In genomic region chr22:31275018-31275417, GRCh38 we compare ENCODE assay signal across 17 cellular contexts. TPM values are rescaled to one million over a fixed set of nuclear protein-coding genes. Genes with fewer than 3 reads are reported as not detected.
DNase-seq lines count a peak whose midpoint lies in the region; ATAC-seq and TF ChIP-seq lines count a peak whose summit lies in the region.
"Had no signal": no experiment of that assay in that cellular context is flagged by ENCODE, and none has a peak within 500 bp of the region (broad histone marks: within the 10 kb centered on the region; RNA-seq: fewer than 3 reads in every experiment).

No MANE protein-coding gene starts in this region.

- no peaks in the 10 kb centered on the region for H3K27me3 Mint-ChIP-seq in CD4-positive, CD25-positive, alpha-beta regulatory T cell
- H3K27me3 Mint-ChIP-seq in activated naive CD8-positive, alpha-beta T cell treated with anti-CD3 and anti-CD28 coated beads for 36 hours = no peaks in the 10 kb centered on the region
- no peaks in the 10 kb centered on the region for H3K27me3 Mint-ChIP-seq in natural killer cell (ENCODE audit: low read depth in 2 of 2)
- H3K27me3 Mint-ChIP-seq: B cell, brain had no signal

- no peak for ATAC-seq in CD4-positive, CD25-positive, alpha-beta regulatory T cell (ENCODE audit: low read depth in 2 of 2)
- no peak for ATAC-seq in natural killer cell
- ATAC-seq: left ventricle myocardium superior had no signal

- DNase-seq in CD4-positive, CD25-positive, alpha-beta regulatory T cell = no peak
- peak; percentile 14 for DNase-seq in DMS53 treated with DMSO at 0.1 percent for 48 hours (lab: John Stamatoyannopoulos, UW; ENCODE audit: unreplicated experiment)
- DNase-seq in activated naive CD8-positive, alpha-beta T cell treated with anti-CD3 and anti-CD28 coated beads for 36 hours = no peak
- no peak for DNase-seq in natural killer cell
- no peak for DNase-seq in kidney glomerular epithelial cell (lab: John Stamatoyannopoulos, UW)
- no peak for DNase-seq in NCI-H774 (lab: John Stamatoyannopoulos, UW)
- no peak for DNase-seq in lower leg skin (ENCODE audit: low spot score in 2 of 2)
- DNase-seq in medulla oblongata (ENCODE audit: extremely low spot score) = no peak
- DNase-seq: activated CD4-positive, alpha-beta T cell treated with anti-CD3 and anti-CD28 coated beads for 1 hour; left ventricle myocardium superior; NCI-H2171 treated with DMSO at 0.1 percent for 48 hours; retina; Right ventricle myocardium superior had no signal

- H3K27ac ChIP-seq in CD4-positive, CD25-positive, alpha-beta regulatory T cell (ENCODE audit: insufficient read depth, low read length, poor library complexity, severe bottlenecking) = peak overlapping the region; percentile 49
- H3K27ac ChIP-seq: suprapubic skin had no signal

- no peak for TF ChIP-seq POLR2A in lower leg skin (IDR thresholded peaks at IDR 0.05)

- no peaks in the 10 kb centered on the region for H3K9me3 Mint-ChIP-seq in CD4-positive, CD25-positive, alpha-beta regulatory T cell
- no peaks in the 10 kb centered on the region for H3K9me3 Mint-ChIP-seq in activated naive CD8-positive, alpha-beta T cell treated with anti-CD3 and anti-CD28 coated beads for 36 hours
- no peaks in the 10 kb centered on the region for H3K9me3 Mint-ChIP-seq in natural killer cell
- H3K9me3 Mint-ChIP-seq: brain, nephron had no signal

- no peak for TF ChIP-seq CTCF in natural killer cell (IDR thresholded peaks at IDR 0.05)
- no peak for TF ChIP-seq CTCF in lower leg skin (IDR thresholded peaks at IDR 0.05)

- H3K27me3 ChIP-seq in CD4-positive, CD25-positive, alpha-beta regulatory T cell (ENCODE audit: control insufficient read depth, insufficient read depth, low read length) = no peaks in the 10 kb centered on the region
- H3K27me3 ChIP-seq: suprapubic skin had no signal

- H3K36me3 Mint-ChIP-seq in CD4-positive, CD25-positive, alpha-beta regulatory T cell = peaks cover 46% of the 10 kb centered on the region
- peaks cover 47% of the 10 kb centered on the region for H3K36me3 Mint-ChIP-seq in activated naive CD8-positive, alpha-beta T cell treated with anti-CD3 and anti-CD28 coated beads for 36 hours
- H3K36me3 Mint-ChIP-seq in natural killer cell = no peaks in the 10 kb centered on the region

- intact Hi-C loops in natural killer cell (cut with micrococcal nuclease) (no loop called here), lower leg skin (cut with DNase I; ENCODE audit: low total_unique reads) (no loop called here)

- H3K4me3 Mint-ChIP-seq in CD4-positive, CD25-positive, alpha-beta regulatory T cell = peak overlapping the region in 1 of 4 donors; percentile 50
- no peak overlapping the region for H3K4me3 Mint-ChIP-seq in activated naive CD8-positive, alpha-beta T cell treated with anti-CD3 and anti-CD28 coated beads for 36 hours
- no peak overlapping the region for H3K4me3 Mint-ChIP-seq in natural killer cell
- H3K4me3 Mint-ChIP-seq: B cell, brain, nephron had no signal

- H3K4me1 Mint-ChIP-seq in CD4-positive, CD25-positive, alpha-beta regulatory T cell = peaks cover 29 to 95% (median 54%) of the 10 kb centered on the region in 4 donors
- peaks cover 61% of the 10 kb centered on the region for H3K4me1 Mint-ChIP-seq in activated naive CD8-positive, alpha-beta T cell treated with anti-CD3 and anti-CD28 coated beads for 36 hours
- H3K4me1 Mint-ChIP-seq in natural killer cell = peaks cover 6 to 7% of the 10 kb centered on the region in 2 donors
- H3K4me1 Mint-ChIP-seq: B cell, brain had no signal

- peaks cover 34% of the 10 kb centered on the region for H3K36me3 ChIP-seq in CD4-positive, CD25-positive, alpha-beta regulatory T cell (ENCODE audit: control insufficient read depth, insufficient read depth, low read length)

- H3K9me3 ChIP-seq in CD4-positive, CD25-positive, alpha-beta regulatory T cell (ENCODE audit: control insufficient read depth in 2 of 2, low read length in 2 of 2) = no peaks in the 10 kb centered on the region
- H3K9me3 ChIP-seq: suprapubic skin had no signal

- H3K4me1 ChIP-seq in CD4-positive, CD25-positive, alpha-beta regulatory T cell (ENCODE audit: control insufficient read depth, insufficient read depth, low read length, poor library complexity, severe bottlenecking) = peaks cover 68% of the 10 kb centered on the region

- peak overlapping the region; percentile 92 to 98 (median 92) for H3K27ac Mint-ChIP-seq in CD4-positive, CD25-positive, alpha-beta regulatory T cell
- H3K27ac Mint-ChIP-seq in activated naive CD8-positive, alpha-beta T cell treated with anti-CD3 and anti-CD28 coated beads for 36 hours = peak overlapping the region; percentile 43
- peak overlapping the region; percentile 9 to 44 for H3K27ac Mint-ChIP-seq in natural killer cell
- H3K27ac Mint-ChIP-seq: B cell had no signal

- H3K4me3 ChIP-seq in CD4-positive, CD25-positive, alpha-beta regulatory T cell (ENCODE audit: low read depth, low read length) = no peak overlapping the region
- no peak overlapping the region for H3K4me3 ChIP-seq in lower leg skin (ENCODE audit: low read depth, poor library complexity, severe bottlenecking)
- H3K4me3 ChIP-seq: suprapubic skin had no signal

- WGBS in lower leg skin, 2 donors = 81 to 84% methylated on average over 6 of the region's 6 CpGs

RNA-seq across cellular contexts. Expression of gene PIK3IP1, which starts 17.3 kb away (rescaled TPM):
- 534 TPM for total RNA-seq in CD4-positive, CD25-positive, alpha-beta regulatory T cell
- polyA plus RNA-seq in CD4-positive, CD25-positive, alpha-beta regulatory T cell = 100 to 1,000 TPM; 425 to 700 (median 557) TPM
- 10 to 100 TPM; 10.7 to 11.3 TPM for total RNA-seq in activated naive CD8-positive, alpha-beta T cell treated with anti-CD3 and anti-CD28 coated beads for 36 hours
- total RNA-seq in natural killer cell (100 to 1,000 TPM; 132 to 180 (median 161) TPM), lower leg skin (100 to 1,000 TPM in 3 of 4 donors, 10 to 100 TPM in 1; 84.8 to 162 (median 120) TPM)

Comparison
In these comparisons a context has a peak if more than half of its experiments do, and no peak if none do; other contexts are left out.
1. H3K27ac Mint-ChIP-seq: peak in every context shown above with its lines; median percentile 92 in CD4-positive, CD25-positive, alpha-beta regulatory T cell; 43 in activated naive CD8-positive, alpha-beta T cell treated with anti-CD3 and anti-CD28 coated beads for 36 hours; 26 in natural killer cell.
2. RNA of gene PIK3IP1, which starts 17.3 kb away (total RNA-seq): 534 TPM in CD4-positive, CD25-positive, alpha-beta regulatory T cell (single experiment), 132 to 180 TPM in natural killer cell and 84.8 to 162 TPM in lower leg skin; 10.7 to 11.3 TPM in activated naive CD8-positive, alpha-beta T cell treated with anti-CD3 and anti-CD28 coated beads for 36 hours; every median in the first group is over 4 times any median in the second.